Comparison of ENCODE assay signal across 13 cellular contexts in genomic region chr10:47277352-47278151, GRCh38. TPM values are rescaled to one million over a fixed set of nuclear protein-coding genes. Genes with fewer than 3 reads are reported as not detected.
A peak's percentile ranks its signal among the peaks of the same experiment; 100 is the strongest.
DNase-seq lines count a peak whose midpoint lies in the region; TF ChIP-seq lines count a peak whose summit lies in the region.
"Had no signal": no experiment of that assay in that cellular context is flagged by ENCODE, and none has a peak within 500 bp of the region (broad histone marks: within the 10 kb centered on the region; RNA-seq: fewer than 3 reads in every experiment).

No MANE protein-coding gene starts in this region.

- peak; percentile 4 for DNase-seq in MCF 10A (ENCODE audit: unreplicated experiment)
- DNase-seq in breast epithelium (ENCODE audit: low spot score in 2 of 2) = no peak
- peak; percentile 59 for DNase-seq in activated CD4-positive, alpha-beta T cell treated with anti-CD3 and anti-CD28 coated beads for 48 hours
- peak; percentile 32 to 36 for DNase-seq in stimulated activated CD8-positive, alpha-beta memory T cell treated with anti-CD3 and anti-CD28 coated beads, Interleukin-15, amount 100 ng/mL, for 48 hours (ENCODE audit: low read depth in 2 of 2)
- DNase-seq in SW 1271 (lab: John Stamatoyannopoulos, UW) = no peak
- no peak for DNase-seq in GM03348 (ENCODE audit: low spot score)
- DNase-seq in ureter (ENCODE audit: low spot score) = no peak
- DNase-seq: islet precursor cell, NCI-H2029 treated with DMSO at 0.1 percent for 48 hours had no signal

- no peaks in the 10 kb centered on the region for H3K27me3 ChIP-seq in breast epithelium
- H3K27me3 ChIP-seq: cardiac muscle cell had no signal

- POLR2A ChIA-PET in MCF 10A (lab: Yijun Ruan, JAX) = no interaction called here

- TF ChIP-seq POLR2A in breast epithelium (IDR thresholded peaks at IDR 0.05) = no peak

- TF ChIP-seq CTCF in MCF 10A (IDR thresholded peaks at IDR 0.05; ENCODE audit: unreplicated experiment) (no peak), breast epithelium (IDR thresholded peaks at IDR 0.05) (no peak)

- peaks cover 54% of the 10 kb centered on the region for H3K27me3 Mint-ChIP-seq in MCF 10A (ENCODE audit: insufficient read depth, unreplicated experiment)
- H3K27me3 Mint-ChIP-seq in activated naive CD8-positive, alpha-beta T cell = no peaks in the 10 kb centered on the region

- intact Hi-C loops in MCF 10A (cut with micrococcal nuclease) = no loop called here
- intact Hi-C loops in breast epithelium (cut with DNase I; ENCODE audit: low total_unique reads) = no loop called here

- no TSS peak for BruUV-seq in MCF 10A (replicated peaks; lab: Mats Ljungman, UMichigan)

- no peaks in the 10 kb centered on the region for H3K36me3 Mint-ChIP-seq in MCF 10A (ENCODE audit: insufficient read depth, unreplicated experiment)
- H3K36me3 Mint-ChIP-seq in activated naive CD8-positive, alpha-beta T cell = no peaks in the 10 kb centered on the region

- no peaks in the 10 kb centered on the region for H3K4me1 Mint-ChIP-seq in MCF 10A (ENCODE audit: insufficient read depth, unreplicated experiment)
- H3K4me1 Mint-ChIP-seq in activated naive CD8-positive, alpha-beta T cell (ENCODE audit: low read depth) = peaks cover 36% of the 10 kb centered on the region
- H3K4me1 Mint-ChIP-seq: nephron had no signal

- no peak overlapping the region for H3K27ac ChIP-seq in breast epithelium
- H3K27ac ChIP-seq: cardiac muscle cell had no signal

- H3K36me3 ChIP-seq in breast epithelium = no peaks in the 10 kb centered on the region
- H3K36me3 ChIP-seq: cardiac muscle cell had no signal

- H3K27ac Mint-ChIP-seq in MCF 10A (ENCODE audit: low read depth, unreplicated experiment) = no peak overlapping the region
- H3K27ac Mint-ChIP-seq in activated naive CD8-positive, alpha-beta T cell = peak overlapping the region; percentile 61

- H3K4me3 ChIP-seq in breast epithelium = no peak overlapping the region
- H3K4me3 ChIP-seq: cardiac muscle cell had no signal

- H3K4me1 ChIP-seq in breast epithelium = no peaks in the 10 kb centered on the region

- no peak overlapping the region for H3K4me3 Mint-ChIP-seq in MCF 10A (ENCODE audit: unreplicated experiment)
- H3K4me3 Mint-ChIP-seq in activated naive CD8-positive, alpha-beta T cell = peak overlapping the region; percentile 38
- H3K4me3 Mint-ChIP-seq: nephron had no signal

- H3K9me3 ChIP-seq in breast epithelium = peaks cover 0 to 4% of the 10 kb centered on the region in 2 donors

- CTCF ChIA-PET in MCF 10A (lab: Yijun Ruan, JAX) = interaction anchor here (1.7 kb wide), 1 partner anchor 35 kb away, joined by 6 read pairs; no protein-coding TSS in a partner anchor

- peaks cover 8% of the 10 kb centered on the region for H3K9me3 Mint-ChIP-seq in MCF 10A (ENCODE audit: unreplicated experiment)
- no peaks in the 10 kb centered on the region for H3K9me3 Mint-ChIP-seq in activated naive CD8-positive, alpha-beta T cell (ENCODE audit: low read depth)

RNA-seq across cellular contexts. Expression of gene GDF10, which starts 22.4 kb away (rescaled TPM):
- total RNA-seq in MCF 10A (2022) = not detected in 2 replicates
- total RNA-seq in breast epithelium = 10 to 100 TPM in 1 of 3 donors, 1 to 10 TPM in 2; 2.0 to 12.3 (median 2.0) TPM
- total RNA-seq in ureter = 1.5 TPM

RNA-seq across cellular contexts. Expression of gene GDF2, which starts 44.7 kb away (rescaled TPM):
- total RNA-seq in MCF 10A (2022) = not detected in 2 replicates
- not detected for total RNA-seq in breast epithelium
- not detected for total RNA-seq in ureter
- total RNA-seq: fibroblast of lung had no signal

Comparison
In these comparisons a context has a peak if more than half of its experiments do, and no peak if none do; other contexts are left out.
1. DNase-seq: peak in MCF 10A (single experiment), activated CD4-positive, alpha-beta T cell treated with anti-CD3 and anti-CD28 coated beads for 48 hours (single experiment) and stimulated activated CD8-positive, alpha-beta memory T cell treated with anti-CD3 and anti-CD28 coated beads, Interleukin-15, amount 100 ng/mL, for 48 hours (2 of 2); none in breast epithelium (0 of 2), SW 1271 (0 of 2), GM03348 (single experiment) and ureter (single experiment).